Comparison of ENCODE assay signal across 10 cellular contexts in the genomic region with DNA sequence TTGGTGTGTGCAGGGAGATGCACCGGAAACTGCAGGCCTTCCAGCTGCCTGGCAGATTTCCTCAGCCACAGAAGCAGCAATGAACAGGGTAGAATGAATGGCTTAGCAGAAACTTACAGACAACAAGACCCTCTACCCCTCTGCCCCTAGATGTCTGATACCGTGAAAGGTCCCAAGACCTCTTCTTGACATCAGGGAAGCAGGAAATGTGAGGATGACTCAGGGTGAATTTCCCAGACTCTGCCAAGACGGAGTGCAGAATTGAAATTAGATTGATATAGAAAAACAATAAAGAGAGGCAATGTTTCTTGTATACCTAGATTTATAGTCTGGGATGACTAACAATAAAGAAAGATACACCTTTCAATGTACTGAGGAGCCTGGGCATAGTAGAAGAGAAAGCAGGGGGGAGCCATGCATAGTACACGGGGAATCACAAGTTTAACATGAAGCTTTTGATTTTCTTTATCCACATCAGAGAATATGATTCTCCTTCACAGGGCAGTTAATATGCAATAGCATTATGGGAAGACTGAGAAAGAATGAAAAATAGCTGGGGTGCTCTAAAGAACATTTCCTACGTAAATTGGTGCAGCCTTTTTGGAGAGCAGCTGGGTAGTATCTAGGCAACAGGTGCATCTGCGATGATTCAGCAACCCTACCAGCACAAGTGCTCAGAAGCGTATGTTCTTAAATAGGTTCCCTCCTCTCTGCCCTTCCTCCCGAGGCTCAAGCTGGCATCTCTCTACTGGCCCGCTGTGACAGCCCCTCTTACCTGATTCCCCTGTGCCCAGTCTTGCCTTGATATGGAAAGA. TPM values are rescaled to one million over a fixed set of nuclear protein-coding genes. Genes with fewer than 3 reads are reported as not detected.
A peak's percentile ranks its signal among the peaks of the same experiment; 100 is the strongest.
DNase-seq lines count a peak whose midpoint lies in the region; ATAC-seq, FAIRE-seq and TF ChIP-seq lines count a peak whose summit lies in the region.
"Had no signal": no experiment of that assay in that cellular context is flagged by ENCODE, and none has a peak within 500 bp of the region (broad histone marks: within the 10 kb centered on the region; RNA-seq: fewer than 3 reads in every experiment).

No MANE protein-coding gene starts in this region.

- dilution Hi-C loops in endothelial cell of umbilical vein (cut with MboI; ENCODE audit: extremely low pct_ligation_motif_present, low sequenced_read_pairs) = no loop called here

- ATAC-seq in CD4-positive, alpha-beta T cell (ENCODE audit: poor library complexity) = peak; percentile 68
- peak; percentile 57 for ATAC-seq in GM18868 (IDR thresholded peaks at IDR 0.05; ENCODE audit: unreplicated experiment)
- ATAC-seq in GM18519 (IDR thresholded peaks at IDR 0.05; ENCODE audit: low FRiP score, unreplicated experiment) = no peak

- POLR2A ChIA-PET in CD4-positive, alpha-beta T cell (lab: Charles Lee) = interaction anchor here (0.5 to 2.0 kb wide), 3 partner anchors 11 to 397 kb away, joined by 4 to 8 read pairs (median 4); no protein-coding TSS in a partner anchor
- POLR2A ChIA-PET in endothelial cell of umbilical vein (lab: Charles Lee) = no interaction called here

- H3K4me1 Mint-ChIP-seq in CD4-positive, alpha-beta T cell (ENCODE audit: low read depth) = peaks cover 17% of the 10 kb centered on the region

- H3K27me3 ChIP-seq in CD4-positive, alpha-beta T cell (ENCODE audit: control insufficient read depth, insufficient read depth, low read length) = no peaks in the 10 kb centered on the region
- H3K27me3 ChIP-seq in endothelial cell of umbilical vein (ENCODE audit: control insufficient read depth in 2 of 2, insufficient read depth in 2 of 2, low read length in 2 of 2) = no peaks in the 10 kb centered on the region

- TF ChIP-seq POLR2A in endothelial cell of umbilical vein (IDR thresholded peaks at IDR 0.05; ENCODE audit: low read depth, low read length) = no peak

- H3K9me1 ChIP-seq in endothelial cell of umbilical vein (replicated peaks; ENCODE audit: control insufficient read depth, extremely low read depth, insufficient read depth, low read length) = no peaks in the 10 kb centered on the region

- H3K4me3 ChIP-seq in endothelial cell of umbilical vein (replicated peaks in 1 of 3; ENCODE audit: insufficient read depth in 1 of 3, low read depth in 1 of 3, low read length in 3 of 3) = no peak overlapping the region

- peak overlapping the region; percentile 17 for H3K4me3 Mint-ChIP-seq in CD4-positive, alpha-beta T cell
- H3K4me3 Mint-ChIP-seq: dendritic cell treated with granulocyte-macrophage colony-stimulating factor and Interleukin-4, amounts not matched to agents 40 ng/mL and 50 ng/mL, for 4 days had no signal

- H3K27me3 Mint-ChIP-seq in CD4-positive, alpha-beta T cell = no peaks in the 10 kb centered on the region
- H3K27me3 Mint-ChIP-seq: dendritic cell treated with granulocyte-macrophage colony-stimulating factor and Interleukin-4, amounts not matched to agents 40 ng/mL and 50 ng/mL, for 4 days had no signal

- no peak for DNase-seq in CD4-positive, alpha-beta T cell
- DNase-seq in NCI-H510A (lab: John Stamatoyannopoulos, UW) = peak; percentile 39
- DNase-seq in endothelial cell of umbilical vein (ENCODE audit: low read depth, low spot score) = peak; percentile 53
- no peak for DNase-seq in cortex of kidney (lab: John Stamatoyannopoulos, UW)
- DNase-seq in NCI-H2196 treated with DMSO at 0.1 percent for 48 hours (lab: John Stamatoyannopoulos, UW; ENCODE audit: unreplicated experiment) = no peak
- no peak for DNase-seq in glomerular visceral epithelial cell (ENCODE audit: extremely low spot score)

- TF ChIP-seq CTCF in CD4-positive, alpha-beta T cell (IDR thresholded peaks at IDR 0.05) = no peak
- no peak for TF ChIP-seq CTCF in endothelial cell of umbilical vein (IDR thresholded peaks at IDR 0.05; ENCODE audit: extremely low read depth in 1 of 2, insufficient read depth in 1 of 2, low read depth in 1 of 2, low read length in 2 of 2)

- intact Hi-C loops in CD4-positive, alpha-beta T cell (cut with DNase I, micrococcal nuclease) = no loop called here
- intact Hi-C loops in endothelial cell of umbilical vein (cut with micrococcal nuclease) = no loop called here

- no peak overlapping the region for H2AFZ ChIP-seq in endothelial cell of umbilical vein (ENCODE audit: low read depth, low read length)

- no TSS peak for BruUV-seq in endothelial cell of umbilical vein (replicated peaks; lab: Mats Ljungman, UMichigan)

- H3K36me3 Mint-ChIP-seq in CD4-positive, alpha-beta T cell (ENCODE audit: low read depth) = no peaks in the 10 kb centered on the region

- no peaks in the 10 kb centered on the region for H3K79me2 ChIP-seq in endothelial cell of umbilical vein (ENCODE audit: control insufficient read depth, insufficient read depth, low read length)

- H3K4me2 ChIP-seq in endothelial cell of umbilical vein (ENCODE audit: insufficient read depth, low read length) = no peak overlapping the region

- H3K4me1 ChIP-seq in endothelial cell of umbilical vein (ENCODE audit: control insufficient read depth, extremely low read depth, insufficient read depth, low read length) = peaks cover 24% of the 10 kb centered on the region

- H4K20me1 ChIP-seq in endothelial cell of umbilical vein (replicated peaks; ENCODE audit: control insufficient read depth, extremely low read depth, insufficient read depth, low read length) = no peaks in the 10 kb centered on the region

- H3K27ac Mint-ChIP-seq in CD4-positive, alpha-beta T cell = peak overlapping the region; percentile 58
- H3K27ac Mint-ChIP-seq: dendritic cell treated with granulocyte-macrophage colony-stimulating factor and Interleukin-4, amounts not matched to agents 40 ng/mL and 50 ng/mL, for 4 days had no signal

- no peak overlapping the region for H3K27ac ChIP-seq in CD4-positive, alpha-beta T cell (ENCODE audit: low read depth, low read length)
- H3K27ac ChIP-seq in endothelial cell of umbilical vein (ENCODE audit: insufficient read depth, low read depth, low read length) = peak overlapping the region; percentile 39

- H3K9me3 ChIP-seq in CD4-positive, alpha-beta T cell (ENCODE audit: control insufficient read depth, low read length) = no peaks in the 10 kb centered on the region
- no peaks in the 10 kb centered on the region for H3K9me3 ChIP-seq in endothelial cell of umbilical vein (replicated peaks; ENCODE audit: control insufficient read depth, insufficient read depth, low read length)

- H3K9me3 Mint-ChIP-seq in CD4-positive, alpha-beta T cell = no peaks in the 10 kb centered on the region
- H3K9me3 Mint-ChIP-seq: dendritic cell treated with granulocyte-macrophage colony-stimulating factor and Interleukin-4, amounts not matched to agents 40 ng/mL and 50 ng/mL, for 4 days had no signal

- H3K9ac ChIP-seq in endothelial cell of umbilical vein (replicated peaks; ENCODE audit: extremely low read depth, insufficient read depth, low read length) = no peak overlapping the region

- no peaks in the 10 kb centered on the region for H3K36me3 ChIP-seq in endothelial cell of umbilical vein (ENCODE audit: control insufficient read depth in 2 of 2, extremely low read depth in 1 of 2, insufficient read depth in 2 of 2, low read length in 2 of 2)

- CTCF ChIA-PET in CD4-positive, alpha-beta T cell (lab: Charles Lee) = interaction anchor here (2.9 kb wide), 1 partner anchor 14 kb away, joined by 11 read pairs; no protein-coding TSS in a partner anchor
- CTCF ChIA-PET in endothelial cell of umbilical vein (lab: Charles Lee) = interaction anchor here (0.5 to 1.6 kb wide), 3 partner anchors 11 to 132 kb away, joined by 3 to 7 read pairs (median 3); no protein-coding TSS in a partner anchor

- peak; percentile 92 for FAIRE-seq in endothelial cell of umbilical vein (lab: Jason Lieb, UNC)

TF ChIP-seq in endothelial cell of umbilical vein, 7 proteins besides CTCF, POLR2A, EP300 and RAD21:
- TF ChIP-seq POLR2AphosphoS5 (IDR thresholded peaks at IDR 0.05; ENCODE audit: insufficient read depth, low read depth, low read length) (no peak), FOS (IDR thresholded peaks at IDR 0.05; ENCODE audit: borderline replicate concordance, insufficient read depth, low read length) (peak; percentile 33), GATA2 (IDR thresholded peaks at IDR 0.05; ENCODE audit: insufficient read depth, insufficient read length, low read depth, low read length) (peak; percentile 82), JUN (IDR thresholded peaks at IDR 0.05; ENCODE audit: borderline replicate concordance, insufficient read depth, insufficient read length, low read depth) (no peak)

RNA-seq across cellular contexts. Expression of a gene that starts 18.3 kb away (rescaled TPM):
- 10 to 100 TPM; 19.5 to 22.0 TPM for total RNA-seq in CD4-positive, alpha-beta T cell
- not detected in 2 replicates for total RNA-seq in endothelial cell of umbilical vein
- not detected in 2 replicates for polyA plus RNA-seq in endothelial cell of umbilical vein
- polyA plus RNA-seq in endothelial cell of umbilical vein (2011; cell fraction: cytosol; rRNA removed) = not detected in 2 replicates
- polyA plus RNA-seq in endothelial cell of umbilical vein (2011; cell fraction: nucleus; rRNA removed) = not detected in 2 replicates
- polyA plus RNA-seq in endothelial cell of umbilical vein (2012) = not detected in 2 replicates
- not detected in 2 replicates for polyA minus RNA-seq in endothelial cell of umbilical vein
- not detected for polyA minus RNA-seq in endothelial cell of umbilical vein (2011; cell fraction: cytosol; rRNA and poly(A)+ RNA removed)
- polyA minus RNA-seq in endothelial cell of umbilical vein (2011; cell fraction: nucleus; rRNA and poly(A)+ RNA removed) = not detected in 2 replicates
- total RNA-seq: pulmonary artery endothelial cell had no signal

RNA-seq across cellular contexts. Expression of a gene that starts 58.4 kb away (rescaled TPM):
- total RNA-seq in CD4-positive, alpha-beta T cell = 1 to 10 TPM; 1.7 to 2.3 TPM
- total RNA-seq in endothelial cell of umbilical vein = 2.3 and 4.0 TPM in 2 replicates
- 0.92 and 1.0 TPM in 2 replicates for polyA plus RNA-seq in endothelial cell of umbilical vein
- polyA plus RNA-seq in endothelial cell of umbilical vein (2011; cell fraction: cytosol; rRNA removed) = 0.39 and 0.56 TPM in 2 replicates
- 6.8 and 6.9 TPM in 2 replicates for polyA plus RNA-seq in endothelial cell of umbilical vein (2011; cell fraction: nucleus; rRNA removed)
- 0.71 and 0.79 TPM in 2 replicates for polyA plus RNA-seq in endothelial cell of umbilical vein (2012)
- polyA minus RNA-seq in endothelial cell of umbilical vein = 2.1 and 2.9 TPM in 2 replicates
- polyA minus RNA-seq in endothelial cell of umbilical vein (2011; cell fraction: cytosol; rRNA and poly(A)+ RNA removed) = not detected
- 3.4 and 3.5 TPM in 2 replicates for polyA minus RNA-seq in endothelial cell of umbilical vein (2011; cell fraction: nucleus; rRNA and poly(A)+ RNA removed)

Comparison
In these comparisons a context has a peak if more than half of its experiments do, and no peak if none do; other contexts are left out.
1. DNase-seq: peak in NCI-H510A (single experiment) and endothelial cell of umbilical vein (single experiment); none in CD4-positive, alpha-beta T cell (0 of 10), cortex of kidney (single experiment), NCI-H2196 treated with DMSO at 0.1 percent for 48 hours (single experiment) and glomerular visceral epithelial cell (single experiment).
2. RNA of a gene that starts 18.3 kb away (total RNA-seq): 19.5 to 22.0 TPM in CD4-positive, alpha-beta T cell; not detected in endothelial cell of umbilical vein; every median in the first group is over 10 times any median in the second.